ENCODE assay signal across 15 cellular contexts in genomic region chr18:48733854-48734253, GRCh38.
DNase-seq lines count a peak whose midpoint lies in the region; ATAC-seq and TF ChIP-seq lines count a peak whose summit lies in the region.
"Had no signal": no experiment of that assay in that cellular context is flagged by ENCODE, and none has a peak within 500 bp of the region (broad histone marks: within the 10 kb centered on the region; RNA-seq: fewer than 3 reads in every experiment).

No MANE protein-coding gene starts in this region.

- H3K9me3 Mint-ChIP-seq in mesothelial cell of epicardium = no peaks in the 10 kb centered on the region
- H3K9me3 Mint-ChIP-seq in activated T-cell treated with anti-CD3 and anti-CD28 coated beads, Interleukin-2, amount 50 U/mL, for 72 hours = peaks cover 0 to 2% of the 10 kb centered on the region in 2 donors
- H3K9me3 Mint-ChIP-seq: activated naive CD8-positive, alpha-beta T cell treated with anti-CD3 and anti-CD28 coated beads, Interleukin-2, amount 10 ng/mL, durations not matched to agents 7 days and 5 days; activated T-cell treated with anti-CD3 and anti-CD28 coated beads, Interleukin-2, amount 50 U/mL, for 24 hours had no signal

- TF ChIP-seq CTCF in mesothelial cell of epicardium (IDR thresholded peaks at IDR 0.05; ENCODE audit: unreplicated experiment) = no peak
- TF ChIP-seq CTCF in tibial artery (IDR thresholded peaks at IDR 0.05) = no peak
- no peak for TF ChIP-seq CTCF in Peyer's patch (IDR thresholded peaks at IDR 0.05)

- H3K4me1 ChIP-seq in tibial artery (peaks cover 0 to 48% (median 32%) of the 10 kb centered on the region in 4 donors), Peyer's patch (no peaks in the 10 kb centered on the region)

- DNase-seq in amygdala (lab: John Stamatoyannopoulos, UW) = peak in 38 of 56 donors; percentile 10 to 76 (median 36)
- peak; percentile 16 for DNase-seq in fibroblast of gingiva (ENCODE audit: low read depth)
- DNase-seq in mesothelial cell of epicardium (ENCODE audit: low spot score in 2 of 2, unreplicated experiment in 2 of 2) = no peak
- DNase-seq in tibial artery = peak in 1 of 2 donors; percentile 86
- no peak for DNase-seq in NCI-H128 (lab: John Stamatoyannopoulos, UW; ENCODE audit: unreplicated experiment)
- DNase-seq in activated T-cell treated with anti-CD3 and anti-CD28 coated beads, Interleukin-2, amount 50 U/mL, for 72 hours = no peak
- DNase-seq in Peyer's patch = no peak
- DNase-seq: activated naive CD8-positive, alpha-beta T cell treated with anti-CD3 and anti-CD28 coated beads, Interleukin-2, amount 10 ng/mL, durations not matched to agents 7 days and 5 days; activated T-cell treated with anti-CD3 and anti-CD28 coated beads, Interleukin-2, amount 50 U/mL, for 24 hours; DMS79 treated with DMSO at 0.1 percent for 48 hours; Kasumi-1; NCI-H1694; NCI-H446 treated with DMSO at 0.1 percent for 48 hours; stimulated activated CD4-positive, alpha-beta T cell treated with anti-CD3 and anti-CD28 coated beads, Interleukin-2, amount 100 ng/mL, for 24 hours; thyroid gland had no signal

- intact Hi-C loops in tibial artery (cut with DNase I; ENCODE audit: low total_unique reads) = no loop called here

- peaks cover 2% of the 10 kb centered on the region for H3K27me3 Mint-ChIP-seq in mesothelial cell of epicardium (ENCODE audit: low read depth)
- H3K27me3 Mint-ChIP-seq in activated T-cell treated with anti-CD3 and anti-CD28 coated beads, Interleukin-2, amount 50 U/mL, for 72 hours (ENCODE audit: low read depth) = no peaks in the 10 kb centered on the region
- H3K27me3 Mint-ChIP-seq: activated T-cell treated with anti-CD3 and anti-CD28 coated beads, Interleukin-2, amount 50 U/mL, for 24 hours had no signal

- H3K27ac Mint-ChIP-seq in mesothelial cell of epicardium = peak overlapping the region; percentile 67
- H3K27ac Mint-ChIP-seq in activated T-cell treated with anti-CD3 and anti-CD28 coated beads, Interleukin-2, amount 50 U/mL, for 72 hours = no peak overlapping the region
- H3K27ac Mint-ChIP-seq: activated naive CD8-positive, alpha-beta T cell treated with anti-CD3 and anti-CD28 coated beads, Interleukin-2, amount 10 ng/mL, durations not matched to agents 7 days and 5 days; activated T-cell treated with anti-CD3 and anti-CD28 coated beads, Interleukin-2, amount 50 U/mL, for 24 hours had no signal

- H3K4me1 Mint-ChIP-seq in mesothelial cell of epicardium = peaks cover 20% of the 10 kb centered on the region
- H3K4me1 Mint-ChIP-seq in activated T-cell treated with anti-CD3 and anti-CD28 coated beads, Interleukin-2, amount 50 U/mL, for 72 hours (ENCODE audit: low read depth) = no peaks in the 10 kb centered on the region

- no peak for ATAC-seq in activated T-cell treated with anti-CD3 and anti-CD28 coated beads, Interleukin-2, amount 50 U/mL, for 72 hours (replicated peaks in 1 of 2)

- H3K4me3 ChIP-seq in tibial artery (no peak overlapping the region), Peyer's patch (no peak overlapping the region)
- H3K4me3 ChIP-seq: thyroid gland had no signal

- no peak overlapping the region for H3K4me3 Mint-ChIP-seq in mesothelial cell of epicardium
- no peak overlapping the region for H3K4me3 Mint-ChIP-seq in activated T-cell treated with anti-CD3 and anti-CD28 coated beads, Interleukin-2, amount 50 U/mL, for 72 hours
- H3K4me3 Mint-ChIP-seq: activated naive CD8-positive, alpha-beta T cell treated with anti-CD3 and anti-CD28 coated beads, Interleukin-2, amount 10 ng/mL, durations not matched to agents 7 days and 5 days; activated T-cell treated with anti-CD3 and anti-CD28 coated beads, Interleukin-2, amount 50 U/mL, for 24 hours had no signal

- peak overlapping the region; percentile 66 to 74 for H3K27ac ChIP-seq in tibial artery
- no peak overlapping the region for H3K27ac ChIP-seq in Peyer's patch
- H3K27ac ChIP-seq: thyroid gland had no signal

- H3K36me3 ChIP-seq in tibial artery (no peaks in the 10 kb centered on the region), Peyer's patch (no peaks in the 10 kb centered on the region)
- H3K36me3 ChIP-seq: thyroid gland had no signal

- no peaks in the 10 kb centered on the region for H3K9me3 ChIP-seq in tibial artery
- H3K9me3 ChIP-seq in Peyer's patch = no peaks in the 10 kb centered on the region
- H3K9me3 ChIP-seq: thyroid gland had no signal

- H3K27me3 ChIP-seq in tibial artery (no peaks in the 10 kb centered on the region), Peyer's patch (no peaks in the 10 kb centered on the region)
- H3K27me3 ChIP-seq: thyroid gland had no signal

- no peak for TF ChIP-seq POLR2A in Peyer's patch (IDR thresholded peaks at IDR 0.05)

- no peaks in the 10 kb centered on the region for H3K36me3 Mint-ChIP-seq in mesothelial cell of epicardium
- no peaks in the 10 kb centered on the region for H3K36me3 Mint-ChIP-seq in activated T-cell treated with anti-CD3 and anti-CD28 coated beads, Interleukin-2, amount 50 U/mL, for 72 hours (ENCODE audit: insufficient read depth in 2 of 2)
- H3K36me3 Mint-ChIP-seq: activated naive CD8-positive, alpha-beta T cell treated with anti-CD3 and anti-CD28 coated beads, Interleukin-2, amount 10 ng/mL, durations not matched to agents 7 days and 5 days had no signal

Comparison
In these comparisons a context has a peak if more than half of its experiments do, and no peak if none do; other contexts are left out.
1. DNase-seq: peak in amygdala (38 of 56) and fibroblast of gingiva (single experiment); none in mesothelial cell of epicardium (0 of 2), NCI-H128 (single experiment), activated T-cell treated with anti-CD3 and anti-CD28 coated beads, Interleukin-2, amount 50 U/mL, for 72 hours (0 of 2) and Peyer's patch (0 of 3).
2. H3K27ac ChIP-seq: peak in tibial artery (2 of 2); none in Peyer's patch (0 of 4).